8 cellular contexts compared by ENCODE assay signal in genomic region chr5:146533260-146533857, GRCh38.
A peak's percentile ranks its signal among the peaks of the same experiment; 100 is the strongest.
DNase-seq lines count a peak whose midpoint lies in the region; ATAC-seq and TF ChIP-seq lines count a peak whose summit lies in the region.

No MANE protein-coding gene starts in this region.

- ATAC-seq in GM18858 (IDR thresholded peaks at IDR 0.05; ENCODE audit: unreplicated experiment) (peak; percentile 98), HG03045 (IDR thresholded peaks at IDR 0.05; ENCODE audit: unreplicated experiment) (peak; percentile 93)

- in situ Hi-C loops in brain microvascular endothelial cell (cut with HindIII; ENCODE audit: low pct_ligation_motif_present, low sequenced_read_pairs): loop anchor here (25.0 kb wide), 1 partner anchor 654 kb away; no protein-coding TSS in a partner anchor

- peak; percentile 93 for TF ChIP-seq CTCF in brain microvascular endothelial cell (IDR thresholded peaks at IDR 0.05; ENCODE audit: low read depth, low read length, missing control alignments)

- no peaks in the 10 kb centered on the region for H3K27me3 ChIP-seq in brain microvascular endothelial cell (replicated peaks)

- H3K4me3 ChIP-seq in brain microvascular endothelial cell (ENCODE audit: low read depth, low read length): no peak overlapping the region

- DNase-seq in AG08395 (ENCODE audit: low spot score): peak; percentile 65
- peak; percentile 5 for DNase-seq in NCI-H2081 treated with DMSO at 0.1 percent for 48 hours (lab: John Stamatoyannopoulos, UW)
- peak; percentile 61 for DNase-seq in UCSD-AML1 (lab: John Stamatoyannopoulos, UW; ENCODE audit: unreplicated experiment)
- peak; percentile 56 for DNase-seq in brain microvascular endothelial cell
- peak; percentile 81 for DNase-seq in islet precursor cell
- peak; percentile 77 to 83 for DNase-seq in stimulated activated CD4-positive, alpha-beta T cell treated with anti-CD3 and anti-CD28 coated beads, Interleukin-2, amount 100 ng/mL, for 24 hours

- H3K27ac ChIP-seq in brain microvascular endothelial cell: no peak overlapping the region

- H3K36me3 ChIP-seq in brain microvascular endothelial cell (replicated peaks): no peaks in the 10 kb centered on the region

Comparison
In these comparisons a context has a peak if more than half of its experiments do, and no peak if none do; other contexts are left out.
1. DNase-seq: peak in every context shown above with its lines; median percentile 81 in islet precursor cell; 80 in stimulated activated CD4-positive, alpha-beta T cell treated with anti-CD3 and anti-CD28 coated beads, Interleukin-2, amount 100 ng/mL, for 24 hours; 65 in AG08395; 61 in UCSD-AML1; 56 in brain microvascular endothelial cell; 5 in NCI-H2081 treated with DMSO at 0.1 percent for 48 hours.